8 cellular contexts compared by ENCODE assay signal in the genomic region with DNA sequence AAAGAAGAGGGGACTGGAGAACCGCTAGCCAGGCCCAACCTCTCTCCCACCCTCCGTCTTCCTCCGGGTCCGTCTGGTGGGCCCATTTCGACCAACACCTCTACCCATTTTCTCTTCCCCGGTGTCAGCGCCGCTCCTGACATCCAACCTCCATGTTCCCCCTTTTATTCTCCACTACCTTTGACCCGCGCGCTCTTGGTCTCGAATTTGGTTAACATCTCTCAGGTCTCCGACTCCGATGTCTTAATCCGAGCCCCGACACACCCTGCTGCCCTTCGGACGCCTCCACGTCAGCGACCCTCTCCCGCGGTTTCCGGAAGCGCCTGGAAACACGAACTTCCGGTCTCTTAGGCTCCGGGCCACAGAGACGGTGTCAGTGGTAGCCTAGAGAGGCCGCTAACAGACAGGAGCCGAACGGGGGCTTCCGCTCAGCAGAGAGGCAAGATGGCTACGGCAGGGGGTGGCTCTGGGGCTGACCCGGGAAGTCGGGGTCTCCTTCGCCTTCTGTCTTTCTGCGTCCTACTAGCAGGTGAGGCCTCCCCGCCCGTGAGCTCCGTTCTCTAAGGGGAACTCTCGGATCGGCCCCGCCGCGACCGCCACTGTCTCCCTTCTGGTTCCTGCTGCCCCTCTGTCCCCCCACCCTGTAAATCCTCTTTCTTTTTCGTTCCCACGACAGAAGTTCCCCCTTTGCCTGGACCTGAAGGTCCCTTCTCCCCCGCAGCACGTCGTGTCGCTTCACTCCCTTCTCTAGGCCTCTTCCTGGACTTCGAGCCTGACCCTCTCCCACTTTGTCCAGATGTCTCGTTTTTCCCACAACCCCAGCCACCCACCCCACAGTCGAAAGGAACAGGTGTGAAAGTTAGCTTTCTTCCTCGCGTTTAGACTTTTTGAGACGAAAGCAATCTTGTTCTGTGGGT. TPM values are rescaled to one million over a fixed set of nuclear protein-coding genes. Genes with fewer than 3 reads are reported as not detected.
DNase-seq lines count a peak whose midpoint lies in the region; ATAC-seq and TF ChIP-seq lines count a peak whose summit lies in the region.

TSS of gene COPA (minus strand) at position 298 of the 917 bp plus-strand sequence. CDS start at position 218, 80 bp downstream.
TSS of gene NCSTN (plus strand) at position 431 of the 917 bp plus-strand sequence. CDS start at position 445, 14 bp downstream.

- DNase-seq in Daoy (ENCODE audit: low read depth) (peak; percentile 95), H4 (ENCODE audit: low spot score) (peak; percentile 88), fibroblast of peridontal ligament (ENCODE audit: extremely low read depth) (peak; percentile 97)
- DNase-seq in activated T-helper 9 cell treated with anti-CD3 and anti-CD28 coated beads, Interleukin-2, amount 50 U/mL, for 16 hours (ENCODE audit: low read depth), result peak; percentile 82
- peak; percentile 96 for DNase-seq in natural killer cell treated with Interleukin-12 subunit alpha and Interleukin-12 subunit beta and Interleukin-15 and Interleukin-18, amount 100 ng/mL, for 72 hours (ENCODE audit: low spot score)
- peak; percentile 90 for DNase-seq in stimulated activated naive CD8-positive, alpha-beta T cell treated with anti-CD3 and anti-CD28 coated beads, Interleukin-15, Interleukin-2, amounts not matched to agents 100 U/mL and 50 U/mL, for 24 hours

- H3K4me1 Mint-ChIP-seq in natural killer cell treated with Interleukin-12 subunit alpha and Interleukin-12 subunit beta and Interleukin-15 and Interleukin-18, amount 100 ng/mL, for 72 hours (ENCODE audit: low read depth in 2 of 2), result peaks cover 45 to 59% of the 10 kb centered on the region in 2 donors

- peak; percentile 99 to 100 for ATAC-seq in natural killer cell treated with Interleukin-12 subunit alpha and Interleukin-12 subunit beta and Interleukin-15 and Interleukin-18, amount 100 ng/mL, for 72 hours
- peak; percentile 99 for ATAC-seq in stimulated activated naive CD8-positive, alpha-beta T cell treated with anti-CD3 and anti-CD28 coated beads, Interleukin-15, Interleukin-2, amounts not matched to agents 100 U/mL and 50 U/mL, for 24 hours

- H3K4me1 ChIP-seq in Loucy (ENCODE audit: insufficient read depth, low read length, poor library complexity, severe bottlenecking), result peaks cover 49% of the 10 kb centered on the region

- H3K9ac ChIP-seq in Loucy (ENCODE audit: low read depth, low read length, poor library complexity, severe bottlenecking), result peak within 1 kb of the TSS; percentile 88

- H3K36me3 ChIP-seq in Loucy (ENCODE audit: insufficient read depth, low read length), result peaks cover 21% of the 10 kb centered on the region; the same call in 1 of the 2 replicates

- peaks cover 44% of the 10 kb centered on the region for H4K20me1 ChIP-seq in Loucy (ENCODE audit: insufficient read depth, low read length, poor library complexity, severe bottlenecking)

- H3F3A ChIP-seq in Loucy (ENCODE audit: low read depth), result no peaks in the 10 kb centered on the region

- no peaks in the 10 kb centered on the region for H3K9me3 Mint-ChIP-seq in natural killer cell treated with Interleukin-12 subunit alpha and Interleukin-12 subunit beta and Interleukin-15 and Interleukin-18, amount 100 ng/mL, for 72 hours

- H3K9me3 ChIP-seq in Loucy (ENCODE audit: insufficient read depth, low read depth, low read length), result no peaks in the 10 kb centered on the region

- H3K27ac Mint-ChIP-seq in natural killer cell treated with Interleukin-12 subunit alpha and Interleukin-12 subunit beta and Interleukin-15 and Interleukin-18, amount 100 ng/mL, for 72 hours, result peak within 1 kb of the TSS; percentile 94 to 100

- H3K4me3 ChIP-seq in Loucy (ENCODE audit: low read length, poor library complexity, severe bottlenecking), result peak within 1 kb of the TSS; percentile 98

- TF ChIP-seq POLR2A in Raji (IDR thresholded peaks at IDR 0.05; ENCODE audit: insufficient read depth, low read depth, low read length), result peak; percentile 87

- TF ChIP-seq CTCF in Loucy (conservative IDR thresholded peaks at IDR 0.05; ENCODE audit: low read length), result no peak

- H3K36me3 Mint-ChIP-seq in natural killer cell treated with Interleukin-12 subunit alpha and Interleukin-12 subunit beta and Interleukin-15 and Interleukin-18, amount 100 ng/mL, for 72 hours, result peaks cover 39% of the 10 kb centered on the region

- peak within 1 kb of the TSS; percentile 88 for H2AFZ ChIP-seq in Loucy (ENCODE audit: low read length)

- H3K27me3 Mint-ChIP-seq in natural killer cell treated with Interleukin-12 subunit alpha and Interleukin-12 subunit beta and Interleukin-15 and Interleukin-18, amount 100 ng/mL, for 72 hours, result no peaks in the 10 kb centered on the region

- H3K9me2 ChIP-seq in Loucy (replicated peaks; ENCODE audit: low read depth, low read length), result no peaks in the 10 kb centered on the region

- peak within 1 kb of the TSS; percentile 96 for H3K4me2 ChIP-seq in Loucy (ENCODE audit: low read depth, low read length, poor library complexity, severe bottlenecking)

- H3K79me2 ChIP-seq in Loucy (ENCODE audit: insufficient read depth, low read length), result peaks cover 83% of the 10 kb centered on the region

- H3K4me3 Mint-ChIP-seq in natural killer cell treated with Interleukin-12 subunit alpha and Interleukin-12 subunit beta and Interleukin-15 and Interleukin-18, amount 100 ng/mL, for 72 hours, result peak within 1 kb of the TSS; percentile 98

- H3K27me3 ChIP-seq in Loucy (ENCODE audit: insufficient read depth, low read length, poor library complexity, severe bottlenecking), result no peaks in the 10 kb centered on the region

RNA-seq across cellular contexts. Expression of gene COPA, which starts in this region (rescaled TPM):
- 137 and 168 TPM in 2 replicates for total RNA-seq in Daoy (2014; rRNA removed; shearing (Covaris generic))
- 90.1 and 101 TPM in 2 replicates for total RNA-seq in H4 (2014; rRNA removed; shearing (Covaris generic))
- 100 to 1,000 TPM; 221 to 231 TPM for total RNA-seq in natural killer cell treated with Interleukin-12 subunit alpha and Interleukin-12 subunit beta and Interleukin-15 and Interleukin-18, amount 100 ng/mL, for 72 hours

RNA-seq across cellular contexts. Expression of gene NCSTN, which starts in this region (rescaled TPM):
- total RNA-seq in Daoy (2014; rRNA removed; shearing (Covaris generic)), result 35.0 and 52.0 TPM in 2 replicates
- total RNA-seq in H4 (2014; rRNA removed; shearing (Covaris generic)), result 61.7 and 72.0 TPM in 2 replicates
- 10 to 100 TPM; 92.5 to 95.9 TPM for total RNA-seq in natural killer cell treated with Interleukin-12 subunit alpha and Interleukin-12 subunit beta and Interleukin-15 and Interleukin-18, amount 100 ng/mL, for 72 hours

Comparison
In these comparisons a context has a peak if more than half of its experiments do, and no peak if none do; other contexts are left out.
1. Peak in every context shown above with its lines: DNase-seq, ATAC-seq and H3K4me3 ChIP-seq.